8 cellular contexts compared by ENCODE assay signal in the genomic region with DNA sequence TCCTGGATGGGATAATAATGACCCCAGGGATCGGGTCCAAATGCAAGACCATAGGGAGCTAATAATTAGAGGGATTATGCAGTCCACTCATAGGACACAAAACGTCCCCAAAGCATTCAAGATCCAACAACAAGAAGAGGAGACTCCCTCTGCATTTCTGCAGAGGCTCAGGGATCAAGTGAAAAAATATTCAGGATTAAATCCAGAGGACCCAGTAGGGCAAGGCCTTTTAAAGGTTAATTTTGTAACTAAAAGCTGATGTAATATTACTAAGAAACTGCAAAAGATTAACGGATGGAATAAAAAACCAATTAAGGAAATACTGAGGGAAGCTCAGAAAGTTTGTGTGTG. TPM values are rescaled to one million over a fixed set of nuclear protein-coding genes. Genes with fewer than 3 reads are reported as not detected.
DNase-seq lines count a peak whose midpoint lies in the region; ATAC-seq and TF ChIP-seq lines count a peak whose summit lies in the region.
"Had no signal": no experiment of that assay in that cellular context is flagged by ENCODE, and none has a peak within 500 bp of the region (broad histone marks: within the 10 kb centered on the region; RNA-seq: fewer than 3 reads in every experiment).

No MANE protein-coding gene starts in this region.

- H3K4me1 ChIP-seq in HEK293 (ENCODE audit: control insufficient read depth, insufficient read depth, low read length) (peaks cover 30% of the 10 kb centered on the region), spleen (peaks cover 22 to 54% (median 44%) of the 10 kb centered on the region in 6 donors)

- DNase-seq in T-helper 17 cell (no peak), glutamatergic neuron (no peak), spleen (no peak), hippocampal formation (lab: John Stamatoyannopoulos, UW) (no peak), D341Med (ENCODE audit: low spot score) (no peak)
- DNase-seq: GOT3 had no signal

- no peak for TF ChIP-seq CTCF in HEK293 (tag by site-specific recombination; IDR thresholded peaks at IDR 0.05)
- no peak for TF ChIP-seq CTCF in glutamatergic neuron (IDR thresholded peaks at IDR 0.05; ENCODE audit: partially characterized antibody, unreplicated experiment)
- TF ChIP-seq CTCF in spleen (IDR thresholded peaks at IDR 0.05 in 8 of 11, conservative IDR thresholded peaks at IDR 0.05 in 3 of 11), result no peak

- no peak for TF ChIP-seq POLR2A in spleen (IDR thresholded peaks at IDR 0.05)

- 16 to 22% (median 18%) methylated on average over 3 of the region's 3 CpGs for WGBS in spleen, 5 donors

- H3K36me3 Mint-ChIP-seq in T-helper 17 cell (ENCODE audit: low read depth) (peaks cover 5% of the 10 kb centered on the region), glutamatergic neuron (ENCODE audit: unreplicated experiment) (no peaks in the 10 kb centered on the region)

- H3K4me3 ChIP-seq in HEK293 (ENCODE audit: low read depth, low read length) (no peak overlapping the region), spleen (peak overlapping the region in 5 of 8 donors; percentile 6 to 67 (median 42))

- intact Hi-C loops in spleen (cut with DNase I; ENCODE audit: low total_unique reads), result no loop called here

- H3K27me3 Mint-ChIP-seq in T-helper 17 cell, result no peaks in the 10 kb centered on the region
- peaks cover 10% of the 10 kb centered on the region for H3K27me3 Mint-ChIP-seq in glutamatergic neuron (ENCODE audit: unreplicated experiment)

- H3K27ac Mint-ChIP-seq in T-helper 17 cell (peak overlapping the region; percentile 99), glutamatergic neuron (ENCODE audit: unreplicated experiment) (peak overlapping the region; percentile 100)

- no peaks in the 10 kb centered on the region for H3K27me3 ChIP-seq in spleen (replicated peaks in 1 of 7)

- H3K9me3 Mint-ChIP-seq in glutamatergic neuron (ENCODE audit: unreplicated experiment), result peaks cover 17% of the 10 kb centered on the region

- H3K4me1 Mint-ChIP-seq in T-helper 17 cell (peaks cover 38% of the 10 kb centered on the region), glutamatergic neuron (ENCODE audit: low read depth, unreplicated experiment) (peaks cover 46% of the 10 kb centered on the region)

- H3K27ac ChIP-seq in HEK293 (ENCODE audit: extremely low read depth, low read depth, low read length), result peak overlapping the region; percentile 59; the same call in 1 of the 2 replicates
- H3K27ac ChIP-seq in spleen, result peak overlapping the region; percentile 85 to 94 (median 90)

- ATAC-seq in T-helper 17 cell, result no peak
- no peak for ATAC-seq in HG03342 (IDR thresholded peaks at IDR 0.05; ENCODE audit: unreplicated experiment)

- peak overlapping the region; percentile 100 for H3K4me3 Mint-ChIP-seq in T-helper 17 cell
- peak overlapping the region; percentile 96 for H3K4me3 Mint-ChIP-seq in glutamatergic neuron (ENCODE audit: unreplicated experiment)

- POLR2A ChIA-PET in HEK293 (lab: Yijun Ruan, JAX), result interaction anchor here (0.6 to 1.4 kb wide), 4 partner anchors 9 to 336 kb away, joined by 3 to 7 read pairs (median 3); no protein-coding TSS in a partner anchor

- H3K36me3 ChIP-seq in HEK293 (ENCODE audit: control insufficient read depth in 2 of 2, insufficient read depth in 1 of 2, low read length in 2 of 2) (no peaks in the 10 kb centered on the region), spleen (no peaks in the 10 kb centered on the region)

- H3K9me3 ChIP-seq in HEK293 (ENCODE audit: control insufficient read depth, insufficient read depth, low read depth, low read length), result no peaks in the 10 kb centered on the region
- no peaks in the 10 kb centered on the region for H3K9me3 ChIP-seq in T-helper 17 cell (ENCODE audit: control insufficient read depth, low read length, poor library complexity, severe bottlenecking)
- H3K9me3 ChIP-seq in spleen, result no peaks in the 10 kb centered on the region

- CTCF ChIA-PET in HEK293 (lab: Yijun Ruan, JAX), result interaction anchor here (0.7 to 2.3 kb wide), 7 partner anchors 9 to 1005 kb away, joined by 3 to 6 read pairs (median 4); no protein-coding TSS in a partner anchor

TF ChIP-seq in HEK293, 187 proteins besides CTCF, POLR2A, EP300 and RAD21:
- TF ChIP-seq ZBTB10 (tag by site-specific recombination; IDR thresholded peaks at IDR 0.05), result no peak
- peak; percentile 50 for TF ChIP-seq ZBTB48 (tag by site-specific recombination; IDR thresholded peaks at IDR 0.05)
TF ChIP-seq in HEK293: peak in this region for 1.

RNA-seq across cellular contexts. Expression of gene HLA-A, which starts 22.2 kb away (rescaled TPM):
- total RNA-seq in T-helper 17 cell, result 1,000 to 10,000 TPM; 1,960 to 2,242 TPM
- total RNA-seq in glutamatergic neuron (ENCODE audit: unreplicated experiment), result 60.2 TPM
- total RNA-seq in spleen, result 1,000 to 10,000 TPM; 1,154 to 1,886 (median 1,537) TPM
- 1,000 to 10,000 TPM; 1,280 to 1,749 (median 1,625) TPM for polyA plus RNA-seq in spleen

Comparison
In these comparisons a context has a peak if more than half of its experiments do, and no peak if none do; other contexts are left out.
1. RNA of gene HLA-A, which starts 22.2 kb away (total RNA-seq): 1,960 to 2,242 TPM in T-helper 17 cell and 1,154 to 1,886 TPM in spleen; 60.2 TPM in glutamatergic neuron (single experiment); every median in the first group is over 10 times any median in the second.